In genomic region chr4:153792007-153792892, GRCh38 we compare ENCODE assay signal across 8 cellular contexts. TPM values are rescaled to one million over a fixed set of nuclear protein-coding genes. Genes with fewer than 3 reads are reported as not detected.
DNase-seq lines count a peak whose midpoint lies in the region; ATAC-seq and TF ChIP-seq lines count a peak whose summit lies in the region.

No MANE protein-coding gene starts in this region.

- TF ChIP-seq CTCF in liver (IDR thresholded peaks at IDR 0.05; ENCODE audit: low read depth, low read length, missing input control), result peak; percentile 27

- no peaks in the 10 kb centered on the region for H3K9me3 Mint-ChIP-seq in dendritic cell treated with granulocyte-macrophage colony-stimulating factor and Interleukin-4, amounts not matched to agents 40 ng/mL and 50 ng/mL, for 4 days
- H3K9me3 Mint-ChIP-seq in stimulated activated memory B cell treated with anti-CD40 and anti-IgM and Interleukin-4, amounts not matched to agents 10 μg/mL and 1 μg/mL and 100 μg/mL, for 72 hours, result no peaks in the 10 kb centered on the region

- TF ChIP-seq RAD21 in liver (IDR thresholded peaks at IDR 0.05), result peak; percentile 51 to 66

- intact Hi-C loops in dendritic cell treated with granulocyte-macrophage colony-stimulating factor and Interleukin-4, amounts not matched to agents 40 ng/mL and 50 ng/mL, for 4 days (cut with micrococcal nuclease), result no loop called here

- no peak overlapping the region for H3K27ac ChIP-seq in liver (ENCODE audit: low read depth in 1 of 2, low read length in 2 of 2)

- H3K27ac Mint-ChIP-seq in dendritic cell treated with granulocyte-macrophage colony-stimulating factor and Interleukin-4, amounts not matched to agents 40 ng/mL and 50 ng/mL, for 4 days, result no peak overlapping the region
- no peak overlapping the region for H3K27ac Mint-ChIP-seq in stimulated activated memory B cell treated with anti-CD40 and anti-IgM and Interleukin-4, amounts not matched to agents 10 μg/mL and 1 μg/mL and 100 μg/mL, for 72 hours

- H3K4me1 Mint-ChIP-seq in dendritic cell treated with granulocyte-macrophage colony-stimulating factor and Interleukin-4, amounts not matched to agents 40 ng/mL and 50 ng/mL, for 4 days (ENCODE audit: low read depth), result peaks cover 52% of the 10 kb centered on the region
- H3K4me1 Mint-ChIP-seq in stimulated activated memory B cell treated with anti-CD40 and anti-IgM and Interleukin-4, amounts not matched to agents 10 μg/mL and 1 μg/mL and 100 μg/mL, for 72 hours, result peaks cover 53% of the 10 kb centered on the region

- WGBS in liver, result 6% methylated on average over 53 of the region's 53 CpGs

- H3K4me1 ChIP-seq in liver (ENCODE audit: control insufficient read depth in 4 of 4, insufficient read depth in 4 of 4, low read length in 3 of 4), result peaks cover 13 to 40% (median 23%) of the 10 kb centered on the region in 4 donors

- DNase-seq in DMS53 (lab: John Stamatoyannopoulos, UW) (peak; percentile 81), NOMO-1 treated with dmso at 0.1 percent for 144 hours (lab: John Stamatoyannopoulos, UW; ENCODE audit: unreplicated experiment) (peak; percentile 32), MG63 (no peak)

- H3K36me3 Mint-ChIP-seq in dendritic cell treated with granulocyte-macrophage colony-stimulating factor and Interleukin-4, amounts not matched to agents 40 ng/mL and 50 ng/mL, for 4 days (ENCODE audit: low read depth), result no peaks in the 10 kb centered on the region
- no peaks in the 10 kb centered on the region for H3K36me3 Mint-ChIP-seq in stimulated activated memory B cell treated with anti-CD40 and anti-IgM and Interleukin-4, amounts not matched to agents 10 μg/mL and 1 μg/mL and 100 μg/mL, for 72 hours

- peak overlapping the region; percentile 60 for H3K4me3 Mint-ChIP-seq in dendritic cell treated with granulocyte-macrophage colony-stimulating factor and Interleukin-4, amounts not matched to agents 40 ng/mL and 50 ng/mL, for 4 days
- peak overlapping the region; percentile 78 for H3K4me3 Mint-ChIP-seq in stimulated activated memory B cell treated with anti-CD40 and anti-IgM and Interleukin-4, amounts not matched to agents 10 μg/mL and 1 μg/mL and 100 μg/mL, for 72 hours

- H3K36me3 ChIP-seq in liver (ENCODE audit: control insufficient read depth in 4 of 4, insufficient read depth in 3 of 4, low read depth in 1 of 4, low read length in 3 of 4), result no peaks in the 10 kb centered on the region
- H3K36me3 ChIP-seq in MG63, result no peaks in the 10 kb centered on the region

- no peaks in the 10 kb centered on the region for H3K9me3 ChIP-seq in liver (ENCODE audit: control insufficient read depth in 4 of 4, low read length in 3 of 4)
- no peaks in the 10 kb centered on the region for H3K9me3 ChIP-seq in MG63

- H3K27me3 Mint-ChIP-seq in dendritic cell treated with granulocyte-macrophage colony-stimulating factor and Interleukin-4, amounts not matched to agents 40 ng/mL and 50 ng/mL, for 4 days, result peaks cover 95% of the 10 kb centered on the region
- H3K27me3 Mint-ChIP-seq in stimulated activated memory B cell treated with anti-CD40 and anti-IgM and Interleukin-4, amounts not matched to agents 10 μg/mL and 1 μg/mL and 100 μg/mL, for 72 hours, result peaks cover 92% of the 10 kb centered on the region

- peak overlapping the region in 1 of 3 donors; percentile 7 for H3K4me3 ChIP-seq in liver (ENCODE audit: low read depth in 1 of 3, low read length in 3 of 3)
- no peak overlapping the region for H3K4me3 ChIP-seq in MG63

- peak; percentile 28 for ATAC-seq in stimulated activated memory B cell treated with anti-CD40 and anti-IgM and Interleukin-4, amounts not matched to agents 10 μg/mL and 1 μg/mL and 100 μg/mL, for 72 hours
- no peak for ATAC-seq in GM18858 (IDR thresholded peaks at IDR 0.05; ENCODE audit: unreplicated experiment)
- ATAC-seq in activated CD4-positive, CD25-positive, alpha-beta regulatory T cell treated with anti-CD3 and anti-CD28 coated beads, Interleukin-2, amount 50 U/mL, for 24 hours, result no peak

- H3K9ac ChIP-seq in liver (ENCODE audit: low read depth in 1 of 2, low read length in 2 of 2), result no peak overlapping the region

- peaks cover 0 to 32% (median 20%) of the 10 kb centered on the region in 4 donors for H3K27me3 ChIP-seq in liver (ENCODE audit: control insufficient read depth in 4 of 4, insufficient read depth in 4 of 4, low read length in 3 of 4)
- H3K27me3 ChIP-seq in MG63, result peaks cover 26% of the 10 kb centered on the region

TF ChIP-seq in liver, 16 proteins besides CTCF, POLR2A, EP300 and RAD21:
- no peak for TF ChIP-seq HNF4G (IDR thresholded peaks at IDR 0.05)
- TF ChIP-seq HNF4A (conservative IDR thresholded peaks at IDR 0.05), result no peak
- TF ChIP-seq NR2F2 (IDR thresholded peaks at IDR 0.05), result no peak
- no peak for TF ChIP-seq RXRA (IDR thresholded peaks at IDR 0.05)
- peak in 1 of 2 donors; percentile 50 for TF ChIP-seq JUND (IDR thresholded peaks at IDR 0.05)
- no peak for TF ChIP-seq FOXA2 (IDR thresholded peaks at IDR 0.05)

RNA-seq across cellular contexts. Expression of gene SFRP2, which starts 3.4 kb away (rescaled TPM):
- under 1 TPM in 1 of 2 donors, not detected in 1; 0.08 TPM for total RNA-seq in liver
- polyA plus RNA-seq in liver, result under 1 TPM in 1 of 2 donors, not detected in 1; 0.09 TPM
- 0.52 TPM in 1 of 2 replicates, not detected in the other for total RNA-seq in MG63 (2014; rRNA removed; shearing (Covaris generic); ENCODE audit: low replicate concordance)

RNA-seq across cellular contexts. Expression of gene RNF175, which starts 32.4 kb away (rescaled TPM):
- under 1 TPM; 0.08 to 0.65 TPM for total RNA-seq in liver
- under 1 TPM in 1 of 2 donors, not detected in 1; 0.24 TPM for polyA plus RNA-seq in liver
- 0.59 TPM in 1 of 2 replicates, not detected in the other for total RNA-seq in MG63 (2014; rRNA removed; shearing (Covaris generic); ENCODE audit: low replicate concordance)
